Comparison of ENCODE assay signal across 31 cellular contexts in genomic region chr19:37635076-37636056, GRCh38. TPM values are rescaled to one million over a fixed set of nuclear protein-coding genes. Genes with fewer than 3 reads are reported as not detected.
DNase-seq lines count a peak whose midpoint lies in the region; ATAC-seq, FAIRE-seq and TF ChIP-seq lines count a peak whose summit lies in the region.
"Had no signal": no experiment of that assay in that cellular context is flagged by ENCODE, and none has a peak within 500 bp of the region (broad histone marks: within the 10 kb centered on the region; RNA-seq: fewer than 3 reads in every experiment).

No MANE protein-coding gene starts in this region.

- H3K4me1 ChIP-seq in Panc1 (ENCODE audit: control insufficient read depth, insufficient read depth, low read length) (no peaks in the 10 kb centered on the region), duodenal mucosa (ENCODE audit: control insufficient read depth in 1 of 2, insufficient read depth in 2 of 2, low read length in 2 of 2) (no peaks in the 10 kb centered on the region), muscle layer of duodenum (ENCODE audit: control insufficient read depth in 1 of 2, insufficient read depth in 2 of 2, low read length in 2 of 2) (no peaks in the 10 kb centered on the region)
- H3K4me1 ChIP-seq: upper lobe of left lung had no signal

- H3K4me3 ChIP-seq in Panc1 (ENCODE audit: low read depth in 2 of 2, low read length in 2 of 2) (no peak overlapping the region), duodenal mucosa (ENCODE audit: low read depth in 1 of 2, low read length in 2 of 2) (peak overlapping the region; percentile 10 to 12), muscle layer of duodenum (ENCODE audit: low read depth in 1 of 2, low read length in 2 of 2) (peak overlapping the region; percentile 17 to 55)
- H3K4me3 ChIP-seq: upper lobe of left lung had no signal

- TF ChIP-seq CTCF in D721Med (IDR thresholded peaks at IDR 0.05; ENCODE audit: insufficient read depth, missing control alignments) (no peak), Panc1 (IDR thresholded peaks at IDR 0.05) (no peak)

- peaks cover 28% of the 10 kb centered on the region for H3K9me3 Mint-ChIP-seq in natural killer cell treated with Interleukin-12 subunit alpha and Interleukin-12 subunit beta and Interleukin-15 and Interleukin-18, amount 100 ng/mL, for 72 hours

- ATAC-seq in Panc1: no peak
- ATAC-seq in natural killer cell treated with Interleukin-12 subunit alpha and Interleukin-12 subunit beta and Interleukin-15 and Interleukin-18, amount 100 ng/mL, for 72 hours: no peak
- ATAC-seq: activated CD4-positive, CD25-positive, alpha-beta regulatory T cell treated with anti-CD3 and anti-CD28 coated beads, Interleukin-2, amount 50 U/mL, for 24 hours; left ventricle myocardium superior; PC-3; stimulated activated memory B cell treated with anti-CD40 and anti-IgM and Interleukin-4, amounts not matched to agents 10 μg/mL and 1 μg/mL and 100 μg/mL, for 72 hours had no signal

- TSS peak; percentile 13 for BruUV-seq in Panc1 (replicated peaks; lab: Mats Ljungman, UMichigan)

- H3K27me3 ChIP-seq in Panc1 (ENCODE audit: control insufficient read depth, insufficient read depth, low read length): no peaks in the 10 kb centered on the region
- H3K27me3 ChIP-seq in duodenal mucosa (ENCODE audit: control insufficient read depth in 1 of 2, insufficient read depth in 2 of 2, low read length in 2 of 2): no peaks in the 10 kb centered on the region
- no peaks in the 10 kb centered on the region for H3K27me3 ChIP-seq in muscle layer of duodenum (ENCODE audit: low read depth, low read length)
- H3K27me3 ChIP-seq: neutrophil, upper lobe of left lung had no signal

- no peak for DNase-seq in D721Med (ENCODE audit: insufficient read length, low spot score)
- DNase-seq in Panc1 (ENCODE audit: low read depth, low spot score): no peak
- no peak for DNase-seq in activated CD4-positive, CD25-positive, alpha-beta regulatory T cell treated with anti-CD3 and anti-CD28 coated beads, Interleukin-2, amount 50 U/mL, for 72 hours
- DNase-seq in NCI-H345 treated with DMSO at 0.1 percent for 48 hours (lab: John Stamatoyannopoulos, UW; ENCODE audit: unreplicated experiment): no peak
- no peak for DNase-seq in posterior cingulate gyrus
- DNase-seq in natural killer cell treated with Interleukin-12 subunit alpha and Interleukin-12 subunit beta and Interleukin-15 and Interleukin-18, amount 100 ng/mL, for 72 hours (ENCODE audit: low spot score): no peak
- DNase-seq: activated CD4-positive, alpha-beta memory T cell treated with anti-CD3 and anti-CD28 coated beads for 36 hours; activated CD8-positive, alpha-beta memory T cell treated with anti-CD3 and anti-CD28 coated beads, Interleukin-2, amount 50 U/mL, for 4 hours; activated naive CD4-positive, alpha-beta T cell treated with anti-CD3 and anti-CD28 coated beads, Interleukin-2, amount 10 ng/mL, durations not matched to agents 7 days and 5 days; amygdala; Calu3; DND-41; effector CD4-positive, alpha-beta T cell; H9; left ventricle myocardium superior; MM.1S; NCI-H2029 treated with DMSO at 0.1 percent for 48 hours; NCI-H526; NK-92 treated with Interleukin-12 subunit alpha and Interleukin-12 subunit beta, amount 100 ng/mL, for 24 hours; PC-3; SHP77 treated with DMSO at 0.1 percent for 48 hours; substantia nigra; upper lobe of left lung had no signal

- no peak overlapping the region for H3K9ac ChIP-seq in duodenal mucosa (ENCODE audit: low read depth in 1 of 2, low read length in 2 of 2)

- POLR2A ChIA-PET in Panc1 (lab: Charles Lee): no interaction called here

- H3K36me3 ChIP-seq in Panc1 (ENCODE audit: control insufficient read depth, insufficient read depth, low read length) (peaks cover 8% of the 10 kb centered on the region), duodenal mucosa (ENCODE audit: control insufficient read depth in 1 of 2, insufficient read depth in 2 of 2, low read length in 2 of 2) (peaks cover 31 to 34% of the 10 kb centered on the region in 2 donors), muscle layer of duodenum (ENCODE audit: control insufficient read depth in 1 of 2, insufficient read depth in 2 of 2, low read length in 2 of 2) (peaks cover 20 to 54% of the 10 kb centered on the region in 2 donors)
- H3K36me3 ChIP-seq: neutrophil had no signal

- no peaks in the 10 kb centered on the region for H3K27me3 Mint-ChIP-seq in natural killer cell treated with Interleukin-12 subunit alpha and Interleukin-12 subunit beta and Interleukin-15 and Interleukin-18, amount 100 ng/mL, for 72 hours
- H3K27me3 Mint-ChIP-seq: activated CD4-positive, alpha-beta memory T cell treated with anti-CD3 and anti-CD28 coated beads for 36 hours; activated naive CD4-positive, alpha-beta T cell treated with anti-CD3 and anti-CD28 coated beads, Interleukin-2, amount 10 ng/mL, durations not matched to agents 7 days and 5 days; stimulated activated memory B cell treated with anti-CD40 and anti-IgM and Interleukin-4, amounts not matched to agents 10 μg/mL and 1 μg/mL and 100 μg/mL, for 72 hours had no signal

- in situ Hi-C loops in Panc1 (cut with HindIII; ENCODE audit: low pct_unique_long_range_greater_than_20kb, low sequenced_read_pairs): no loop called here

- H3K9me3 ChIP-seq in Panc1 (ENCODE audit: control insufficient read depth, insufficient read depth, low read depth, low read length) (peaks cover 87% of the 10 kb centered on the region), duodenal mucosa (ENCODE audit: control insufficient read depth in 1 of 2, low read length in 2 of 2) (peaks cover 63 to 70% of the 10 kb centered on the region in 2 donors), muscle layer of duodenum (ENCODE audit: control insufficient read depth in 1 of 2, low read length in 2 of 2) (peaks cover 60 to 75% of the 10 kb centered on the region in 2 donors)

- no peaks in the 10 kb centered on the region for H3K4me1 Mint-ChIP-seq in natural killer cell treated with Interleukin-12 subunit alpha and Interleukin-12 subunit beta and Interleukin-15 and Interleukin-18, amount 100 ng/mL, for 72 hours (ENCODE audit: low read depth in 2 of 2)
- H3K4me1 Mint-ChIP-seq: activated naive CD4-positive, alpha-beta T cell treated with anti-CD3 and anti-CD28 coated beads, Interleukin-2, amount 10 ng/mL, durations not matched to agents 7 days and 5 days; H9; stimulated activated memory B cell treated with anti-CD40 and anti-IgM and Interleukin-4, amounts not matched to agents 10 μg/mL and 1 μg/mL and 100 μg/mL, for 72 hours had no signal

- intact Hi-C loops in Panc1 (cut with micrococcal nuclease; ENCODE audit: unreplicated experiment): no loop called here
- intact Hi-C loops in posterior cingulate gyrus (cut with DNase I): no loop called here

- FAIRE-seq in D721Med (lab: Jason Lieb, UNC): peak; percentile 25
- FAIRE-seq: GM18507 had no signal

- H3K27ac Mint-ChIP-seq in natural killer cell treated with Interleukin-12 subunit alpha and Interleukin-12 subunit beta and Interleukin-15 and Interleukin-18, amount 100 ng/mL, for 72 hours: no peak overlapping the region
- H3K27ac Mint-ChIP-seq: activated CD4-positive, alpha-beta memory T cell treated with anti-CD3 and anti-CD28 coated beads for 36 hours; activated naive CD4-positive, alpha-beta T cell treated with anti-CD3 and anti-CD28 coated beads, Interleukin-2, amount 10 ng/mL, durations not matched to agents 7 days and 5 days; activated T-helper 1 cell treated with anti-CD3 and anti-CD28 coated beads, Interleukin-12 subunit alpha, Interleukin-12 subunit beta, Interleukin-2, Interleukin-4 antibody, amounts not matched to agents 30 ng/mL and 10 ng/mL and 1 ng/mL, durations not matched to agents 14 hours and 24 hours and 36 hours; H9; stimulated activated memory B cell treated with anti-CD40 and anti-IgM and Interleukin-4, amounts not matched to agents 10 μg/mL and 1 μg/mL and 100 μg/mL, for 72 hours had no signal

- CTCF ChIA-PET in Panc1 (lab: Charles Lee): no interaction called here

- no peak overlapping the region for H3K4me3 Mint-ChIP-seq in natural killer cell treated with Interleukin-12 subunit alpha and Interleukin-12 subunit beta and Interleukin-15 and Interleukin-18, amount 100 ng/mL, for 72 hours
- H3K4me3 Mint-ChIP-seq: activated CD4-positive, alpha-beta memory T cell treated with anti-CD3 and anti-CD28 coated beads for 36 hours; activated naive CD4-positive, alpha-beta T cell treated with anti-CD3 and anti-CD28 coated beads, Interleukin-2, amount 10 ng/mL, durations not matched to agents 7 days and 5 days; activated T-helper 1 cell treated with anti-CD3 and anti-CD28 coated beads, Interleukin-12 subunit alpha, Interleukin-12 subunit beta, Interleukin-2, Interleukin-4 antibody, amounts not matched to agents 30 ng/mL and 10 ng/mL and 1 ng/mL, durations not matched to agents 14 hours and 24 hours and 36 hours; H9; stimulated activated memory B cell treated with anti-CD40 and anti-IgM and Interleukin-4, amounts not matched to agents 10 μg/mL and 1 μg/mL and 100 μg/mL, for 72 hours had no signal

- H3K27ac ChIP-seq in Panc1 (ENCODE audit: low read length) (no peak overlapping the region), duodenal mucosa (ENCODE audit: low read depth, low read length) (no peak overlapping the region), muscle layer of duodenum (ENCODE audit: low read length) (no peak overlapping the region)
- H3K27ac ChIP-seq: epithelial cell of prostate, neutrophil, upper lobe of left lung had no signal

- H3K36me3 Mint-ChIP-seq in natural killer cell treated with Interleukin-12 subunit alpha and Interleukin-12 subunit beta and Interleukin-15 and Interleukin-18, amount 100 ng/mL, for 72 hours: peaks cover 60% of the 10 kb centered on the region

RNA-seq across cellular contexts. Expression of gene ZFP30, which starts 19.9 kb away (rescaled TPM):
- total RNA-seq in Panc1 (2021; ENCODE audit: unreplicated experiment): 22.0 TPM
- 9.3 TPM for polyA plus RNA-seq in Panc1 (2012; ENCODE audit: insufficient read length)
- 10 to 100 TPM in 1 of 2 donors, 1 to 10 TPM in 1; 9.7 to 16.1 TPM for total RNA-seq in natural killer cell treated with Interleukin-12 subunit alpha and Interleukin-12 subunit beta and Interleukin-15 and Interleukin-18, amount 100 ng/mL, for 72 hours

RNA-seq across cellular contexts. Expression of gene ZNF540, which starts 40.7 kb away (rescaled TPM):
- total RNA-seq in Panc1 (2021; ENCODE audit: unreplicated experiment): 0.39 TPM
- polyA plus RNA-seq in Panc1 (2012; ENCODE audit: insufficient read length): 0.13 TPM
- total RNA-seq in natural killer cell treated with Interleukin-12 subunit alpha and Interleukin-12 subunit beta and Interleukin-15 and Interleukin-18, amount 100 ng/mL, for 72 hours: 1 to 10 TPM; 1.2 to 2.3 TPM

RNA-seq across cellular contexts. Expression of gene ZNF571, which starts 40.8 kb away (rescaled TPM):
- 6.2 TPM for total RNA-seq in Panc1 (2021; ENCODE audit: unreplicated experiment)
- polyA plus RNA-seq in Panc1 (2012; ENCODE audit: insufficient read length): 2.0 TPM
- total RNA-seq in natural killer cell treated with Interleukin-12 subunit alpha and Interleukin-12 subunit beta and Interleukin-15 and Interleukin-18, amount 100 ng/mL, for 72 hours: 1 to 10 TPM; 2.0 to 4.2 TPM

Comparison
In these comparisons a context has a peak if more than half of its experiments do, and no peak if none do; other contexts are left out.
1. H3K4me3 ChIP-seq: peak in duodenal mucosa (2 of 2) and muscle layer of duodenum (2 of 2); none in Panc1 (0 of 2).